Comparison of ENCODE assay signal across 20 cellular contexts in the genomic region with DNA sequence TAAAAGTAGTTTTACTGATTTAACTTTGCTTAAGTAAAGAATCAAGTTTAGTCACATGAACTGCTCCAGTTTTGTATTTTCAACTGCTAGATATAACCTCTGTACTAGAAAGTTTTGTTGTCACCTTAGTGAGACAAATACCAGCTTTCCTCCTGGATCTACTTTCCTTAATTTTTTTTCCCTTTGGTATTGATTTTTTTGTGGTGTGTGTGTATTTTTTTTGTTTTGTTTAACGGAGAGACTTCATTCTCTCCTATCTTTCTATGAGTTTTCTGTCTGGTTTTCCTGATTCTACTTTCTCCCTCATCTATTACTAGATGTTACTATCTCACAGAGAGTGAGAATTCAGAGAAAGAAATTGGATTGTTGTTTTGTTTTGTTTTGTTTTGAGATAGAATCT. TPM values are rescaled to one million over a fixed set of nuclear protein-coding genes. Genes with fewer than 3 reads are reported as not detected.
DNase-seq lines count a peak whose midpoint lies in the region; ATAC-seq and TF ChIP-seq lines count a peak whose summit lies in the region.
"Had no signal": no experiment of that assay in that cellular context is flagged by ENCODE, and none has a peak within 500 bp of the region (broad histone marks: within the 10 kb centered on the region; RNA-seq: fewer than 3 reads in every experiment).

No MANE protein-coding gene starts in this region.

- no peak for DNase-seq in CD4-positive, alpha-beta T cell
- DNase-seq in T-cell (no peak), progenitor cell of endocrine pancreas (ENCODE audit: low spot score, unreplicated experiment) (no peak), NCI-H2196 (lab: John Stamatoyannopoulos, UW; ENCODE audit: unreplicated experiment) (no peak)
- DNase-seq in central memory CD8-positive, alpha-beta T cell (ENCODE audit: low spot score in 2 of 2): no peak
- DNase-seq in activated CD8-positive, alpha-beta memory T cell treated with anti-CD3 and anti-CD28 coated beads, Interleukin-2, amount 50 U/mL, for 48 hours: no peak
- no peak for DNase-seq in stimulated activated CD4-positive, alpha-beta T cell treated with anti-CD3 and anti-CD28 coated beads, Interleukin-15, amount 100 ng/mL, for 24 hours
- DNase-seq: C1 segment of cervical spinal cord, DMS53, GF-D8, MV-4-11, NCI-H1105 treated with DMSO at 0.1 percent for 48 hours, NCI-H1694 treated with DMSO at 0.1 percent for 48 hours, NCI-H2081 treated with DMSO at 0.1 percent for 48 hours, NCI-H446, NCI-H526 treated with DMSO at 0.1 percent for 48 hours had no signal

- intact Hi-C loops in CD4-positive, alpha-beta T cell (cut with DNase I, micrococcal nuclease): no loop called here

- peak overlapping the region; percentile 60 for H3K27ac Mint-ChIP-seq in CD4-positive, alpha-beta T cell
- peak overlapping the region; percentile 3 to 74 for H3K27ac Mint-ChIP-seq in T-cell
- H3K27ac Mint-ChIP-seq in central memory CD8-positive, alpha-beta T cell (ENCODE audit: low read depth): peak overlapping the region; percentile 58
- peak overlapping the region; percentile 33 for H3K27ac Mint-ChIP-seq in progenitor cell of endocrine pancreas

- H3K36me3 Mint-ChIP-seq in CD4-positive, alpha-beta T cell (ENCODE audit: low read depth): peaks cover 86% of the 10 kb centered on the region
- peaks cover 50% of the 10 kb centered on the region for H3K36me3 Mint-ChIP-seq in T-cell
- H3K36me3 Mint-ChIP-seq in central memory CD8-positive, alpha-beta T cell (ENCODE audit: insufficient read depth): peaks cover 31% of the 10 kb centered on the region
- H3K36me3 Mint-ChIP-seq in progenitor cell of endocrine pancreas (ENCODE audit: insufficient read depth): peaks cover 13% of the 10 kb centered on the region

- H3K9me3 Mint-ChIP-seq in CD4-positive, alpha-beta T cell: no peaks in the 10 kb centered on the region
- no peaks in the 10 kb centered on the region for H3K9me3 Mint-ChIP-seq in T-cell
- no peaks in the 10 kb centered on the region for H3K9me3 Mint-ChIP-seq in central memory CD8-positive, alpha-beta T cell
- no peaks in the 10 kb centered on the region for H3K9me3 Mint-ChIP-seq in progenitor cell of endocrine pancreas (ENCODE audit: low read depth)
- H3K9me3 Mint-ChIP-seq: IgD-negative memory B cell had no signal

- no peak for TF ChIP-seq CTCF in CD4-positive, alpha-beta T cell (IDR thresholded peaks at IDR 0.05)
- no peak for TF ChIP-seq CTCF in progenitor cell of endocrine pancreas (IDR thresholded peaks at IDR 0.05; ENCODE audit: unreplicated experiment)

- H3K27ac ChIP-seq in CD4-positive, alpha-beta T cell (ENCODE audit: low read depth, low read length): no peak overlapping the region
- H3K27ac ChIP-seq: SJSA1 had no signal

- H3K4me3 Mint-ChIP-seq in CD4-positive, alpha-beta T cell: no peak overlapping the region
- H3K4me3 Mint-ChIP-seq in T-cell (no peak overlapping the region), progenitor cell of endocrine pancreas (ENCODE audit: low read depth) (no peak overlapping the region)
- H3K4me3 Mint-ChIP-seq in central memory CD8-positive, alpha-beta T cell: no peak overlapping the region
- H3K4me3 Mint-ChIP-seq: IgD-negative memory B cell had no signal

- no peaks in the 10 kb centered on the region for H3K9me3 ChIP-seq in CD4-positive, alpha-beta T cell (ENCODE audit: control insufficient read depth, low read length)
- H3K9me3 ChIP-seq: SJSA1 had no signal

- POLR2A ChIA-PET in CD4-positive, alpha-beta T cell (lab: Charles Lee): no interaction called here
- POLR2A ChIA-PET in T-cell (lab: Charles Lee): no interaction called here

- H3K27me3 Mint-ChIP-seq in CD4-positive, alpha-beta T cell: no peaks in the 10 kb centered on the region
- H3K27me3 Mint-ChIP-seq in T-cell (no peaks in the 10 kb centered on the region), progenitor cell of endocrine pancreas (no peaks in the 10 kb centered on the region)
- no peaks in the 10 kb centered on the region for H3K27me3 Mint-ChIP-seq in central memory CD8-positive, alpha-beta T cell
- H3K27me3 Mint-ChIP-seq: IgD-negative memory B cell had no signal

- H3K27me3 ChIP-seq in CD4-positive, alpha-beta T cell (ENCODE audit: control insufficient read depth, insufficient read depth, low read length): no peaks in the 10 kb centered on the region
- H3K27me3 ChIP-seq: SJSA1 had no signal

- H3K4me1 Mint-ChIP-seq in CD4-positive, alpha-beta T cell (ENCODE audit: low read depth): peaks cover 23% of the 10 kb centered on the region
- H3K4me1 Mint-ChIP-seq in T-cell (peaks cover 18 to 29% (median 19%) of the 10 kb centered on the region in 3 donors), progenitor cell of endocrine pancreas (ENCODE audit: low read depth) (peaks cover 14% of the 10 kb centered on the region)
- peaks cover 20% of the 10 kb centered on the region for H3K4me1 Mint-ChIP-seq in central memory CD8-positive, alpha-beta T cell

- CTCF ChIA-PET in CD4-positive, alpha-beta T cell (lab: Charles Lee): interaction anchor here (1.8 kb wide), 1 partner anchor 11 kb away, joined by 5 read pairs; no protein-coding TSS in a partner anchor
- CTCF ChIA-PET in T-cell (lab: Charles Lee): interaction anchor here in 1 of 2 donors (0.7 kb wide), 1 partner anchor 32 kb away, joined by 4 read pairs; no protein-coding TSS in a partner anchor

- no peak for ATAC-seq in CD4-positive, alpha-beta T cell (ENCODE audit: poor library complexity)
- no peak for ATAC-seq in T-cell (replicated peaks in 1 of 4)
- no peak for ATAC-seq in central memory CD8-positive, alpha-beta T cell (replicated peaks; ENCODE audit: extremely low read depth, poor library complexity, severe bottlenecking)
- ATAC-seq: HCT116, Right ventricle myocardium inferior had no signal

RNA-seq across cellular contexts. Expression of gene TASOR2, which starts 52.0 kb away (rescaled TPM):
- 10 to 100 TPM; 50.0 to 51.0 TPM for total RNA-seq in CD4-positive, alpha-beta T cell
- total RNA-seq in T-cell (10 to 100 TPM; 62.7 to 78.5 (median 71.7) TPM), progenitor cell of endocrine pancreas (57.1 and 57.7 TPM in 2 replicates)
